Comparison of ENCODE assay signal across 18 cellular contexts in the genomic region with DNA sequence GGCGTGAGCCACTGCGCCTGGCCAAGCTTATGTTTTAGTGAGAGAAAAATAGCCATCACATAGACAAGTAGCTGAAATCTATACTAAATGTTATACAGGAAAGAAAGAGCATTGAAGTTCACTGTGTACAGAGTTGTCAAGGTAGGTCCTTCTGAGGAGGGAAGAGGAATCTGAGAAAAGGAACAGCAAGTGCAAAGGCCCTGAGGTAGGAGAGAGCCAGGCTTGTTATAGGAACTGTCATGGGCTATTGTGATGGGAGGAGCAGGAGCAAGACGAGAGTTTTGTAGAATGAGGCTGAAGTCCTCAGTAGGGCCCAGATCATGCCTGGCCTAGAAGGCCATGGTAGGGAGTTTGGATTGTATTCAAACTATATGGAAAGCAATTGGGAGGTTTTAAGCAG. TPM values are rescaled to one million over a fixed set of nuclear protein-coding genes. Genes with fewer than 3 reads are reported as not detected.
DNase-seq lines count a peak whose midpoint lies in the region; ATAC-seq, FAIRE-seq and TF ChIP-seq lines count a peak whose summit lies in the region.
"Had no signal": no experiment of that assay in that cellular context is flagged by ENCODE, and none has a peak within 500 bp of the region (broad histone marks: within the 10 kb centered on the region; RNA-seq: fewer than 3 reads in every experiment).

No MANE protein-coding gene starts in this region.

- FAIRE-seq in K562 (lab: Jason Lieb, UNC) = no peak
- FAIRE-seq: A204.1, small intestine had no signal

- no peak overlapping the region for H2AFZ ChIP-seq in Loucy (ENCODE audit: low read length)
- no peak overlapping the region for H2AFZ ChIP-seq in K562 (ENCODE audit: low read depth, low read length)
- H2AFZ ChIP-seq: GM23248 had no signal

- H3F3A ChIP-seq in Loucy (ENCODE audit: low read depth) = peaks cover 24% of the 10 kb centered on the region

- intact Hi-C loops in activated CD4-positive, alpha-beta T cell treated with anti-CD3 and anti-CD28 coated beads for 36 hours (cut with DNase I, micrococcal nuclease) = no loop called here
- intact Hi-C loops in K562 (cut with micrococcal nuclease) (no loop called here), uterus (cut with DNase I; ENCODE audit: low total_unique reads) (no loop called here)

- H3K9me2 ChIP-seq in Loucy (replicated peaks; ENCODE audit: low read depth, low read length) = no peaks in the 10 kb centered on the region

- H3K9me3 Mint-ChIP-seq in activated CD4-positive, alpha-beta T cell treated with anti-CD3 and anti-CD28 coated beads for 36 hours (ENCODE audit: low read depth) = no peaks in the 10 kb centered on the region
- no peaks in the 10 kb centered on the region for H3K9me3 Mint-ChIP-seq in nephron progenitor cell

- peaks cover 72% of the 10 kb centered on the region for H3K4me1 Mint-ChIP-seq in activated CD4-positive, alpha-beta T cell treated with anti-CD3 and anti-CD28 coated beads for 36 hours
- peaks cover 39% of the 10 kb centered on the region for H3K4me1 Mint-ChIP-seq in nephron progenitor cell

- peaks cover 76% of the 10 kb centered on the region for H3K36me3 Mint-ChIP-seq in activated CD4-positive, alpha-beta T cell treated with anti-CD3 and anti-CD28 coated beads for 36 hours (ENCODE audit: low read depth)
- H3K36me3 Mint-ChIP-seq in nephron progenitor cell (ENCODE audit: low read depth) = peaks cover 38% of the 10 kb centered on the region

- TF ChIP-seq CTCF in Loucy (conservative IDR thresholded peaks at IDR 0.05; ENCODE audit: low read length) (no peak), K562 (IDR thresholded peaks at IDR 0.05 in 2 of 3, conservative IDR thresholded peaks at IDR 0.05 in 1 of 3; ENCODE audit: insufficient read depth in 2 of 3, low read depth in 1 of 3, low read length in 3 of 3) (no peak), nephron progenitor cell (IDR thresholded peaks at IDR 0.05) (no peak), uterus (IDR thresholded peaks at IDR 0.05) (no peak), Peyer's patch (IDR thresholded peaks at IDR 0.05) (no peak)

- H3K36me3 ChIP-seq in Loucy (ENCODE audit: insufficient read depth, low read length) (peaks cover 21% of the 10 kb centered on the region; the same call in 1 of the 2 replicates), K562 (ENCODE audit: control insufficient read depth, insufficient read depth, low read length) (peaks cover 71% of the 10 kb centered on the region), uterus (no peaks in the 10 kb centered on the region), Peyer's patch (peaks cover 0 to 42% (median 0%) of the 10 kb centered on the region in 3 donors)

- no peak overlapping the region for H3K4me3 Mint-ChIP-seq in activated CD4-positive, alpha-beta T cell treated with anti-CD3 and anti-CD28 coated beads for 36 hours
- no peak overlapping the region for H3K4me3 Mint-ChIP-seq in nephron progenitor cell

- H3K27me3 Mint-ChIP-seq in activated CD4-positive, alpha-beta T cell treated with anti-CD3 and anti-CD28 coated beads for 36 hours = no peaks in the 10 kb centered on the region
- peaks cover under 1% of the 10 kb centered on the region for H3K27me3 Mint-ChIP-seq in nephron progenitor cell (ENCODE audit: low read depth, poor library complexity)

- peak overlapping the region; percentile 99 for H3K27ac Mint-ChIP-seq in activated CD4-positive, alpha-beta T cell treated with anti-CD3 and anti-CD28 coated beads for 36 hours
- peak overlapping the region; percentile 57 for H3K27ac Mint-ChIP-seq in nephron progenitor cell

- H3K27me3 ChIP-seq in Loucy (ENCODE audit: insufficient read depth, low read length, poor library complexity, severe bottlenecking) (no peaks in the 10 kb centered on the region), K562 (ENCODE audit: control insufficient read depth in 2 of 2, insufficient read depth in 2 of 2, low read length in 2 of 2) (no peaks in the 10 kb centered on the region), uterus (no peaks in the 10 kb centered on the region), Peyer's patch (no peaks in the 10 kb centered on the region)

- no TSS peak for BruUV-seq in K562 (replicated peaks; lab: Mats Ljungman, UMichigan)

- in situ Hi-C loops in K562 (cut with MboI) = no loop called here

- TF ChIP-seq POLR2A in K562 (conservative IDR thresholded peaks at IDR 0.05) (no peak), uterus (IDR thresholded peaks at IDR 0.05) (no peak), Peyer's patch (IDR thresholded peaks at IDR 0.05) (no peak)

- H3K4me1 ChIP-seq in Loucy (ENCODE audit: insufficient read depth, low read length, poor library complexity, severe bottlenecking) (peaks cover 70% of the 10 kb centered on the region), K562 (replicated peaks in 1 of 2; ENCODE audit: control insufficient read depth in 2 of 2, insufficient read depth in 2 of 2, low read length in 2 of 2) (peaks cover 33 to 38% of the 10 kb centered on the region in 2 experiments), uterus (peaks cover 5 to 20% of the 10 kb centered on the region in 2 donors), Peyer's patch (peaks cover 3 to 32% (median 18%) of the 10 kb centered on the region in 4 donors)

- POLR2A ChIA-PET in activated CD4-positive, alpha-beta T cell treated with anti-CD3 and anti-CD28 coated beads for 36 hours (lab: Charles Lee) = interaction anchor here (0.6 to 1.3 kb wide), 2 partner anchors 34 to 1683 kb away, joined by 4 to 5 read pairs; no protein-coding TSS in a partner anchor
- POLR2A ChIA-PET in K562 (lab: Yijun Ruan, JAX) = interaction anchor here (0.6 to 1.2 kb wide), 5 partner anchors 8 to 40 kb away, joined by 3 to 4 read pairs (median 3); no protein-coding TSS in a partner anchor

- H3K9ac ChIP-seq in Loucy (ENCODE audit: low read depth, low read length, poor library complexity, severe bottlenecking) (peak overlapping the region; percentile 7), K562 (ENCODE audit: insufficient read depth in 1 of 2, low read depth in 2 of 2, low read length in 2 of 2) (no peak overlapping the region)
- H3K9ac ChIP-seq: GM23248 had no signal

- H3K4me2 ChIP-seq in Loucy (ENCODE audit: low read depth, low read length, poor library complexity, severe bottlenecking) (peak overlapping the region; percentile 57), K562 (ENCODE audit: insufficient read depth, low read length) (no peak overlapping the region)

- peaks cover 10% of the 10 kb centered on the region for H3K9me1 ChIP-seq in K562 (ENCODE audit: control insufficient read depth, insufficient read depth, low read length)

- WGBS in K562 (ENCODE audit: insufficient coverage, low coverage, missing lambda C conversion rate) = 94% methylated on average over 3 of the region's 3 CpGs

- H3K79me2 ChIP-seq in Loucy (ENCODE audit: insufficient read depth, low read length) = peaks cover 66% of the 10 kb centered on the region
- H3K79me2 ChIP-seq in K562 (ENCODE audit: control insufficient read depth, insufficient read depth, low read length) = peaks cover 41% of the 10 kb centered on the region

- TF ChIP-seq EP300 in K562 (IDR thresholded peaks at IDR 0.05; ENCODE audit: low read length) = no peak

- H4K20me1 ChIP-seq in Loucy (ENCODE audit: insufficient read depth, low read length, poor library complexity, severe bottlenecking) = peaks cover 26% of the 10 kb centered on the region
- H4K20me1 ChIP-seq in K562 (replicated peaks; ENCODE audit: control insufficient read depth, insufficient read depth, low read length) = peaks cover 16% of the 10 kb centered on the region; the same call in 1 of the 2 replicates

- no peak for ATAC-seq in activated CD4-positive, alpha-beta T cell treated with anti-CD3 and anti-CD28 coated beads for 36 hours
- no peak for ATAC-seq in K562
- ATAC-seq: SK-N-SH treated with all-trans-retinoic acid at 6 μM for 48 hours had no signal

- TF ChIP-seq RAD21 in K562 (CRISPR knock-in tag; conservative IDR thresholded peaks at IDR 0.05 in 1 of 2, IDR thresholded peaks at IDR 0.05 in 1 of 2) = no peak

- CTCF ChIA-PET in activated CD4-positive, alpha-beta T cell treated with anti-CD3 and anti-CD28 coated beads for 36 hours (lab: Charles Lee) = interaction anchor here (0.7 to 1.7 kb wide), 5 partner anchors 21 to 826 kb away, joined by 3 to 6 read pairs (median 4); a partner anchor contains a TSS
- CTCF ChIA-PET in K562 (lab: Yijun Ruan, JAX; ENCODE audit: low intra/inter-chr PET ratio) = no interaction called here

- no peaks in the 10 kb centered on the region for H3K9me3 ChIP-seq in Loucy (ENCODE audit: insufficient read depth, low read depth, low read length)
- no peaks in the 10 kb centered on the region for H3K9me3 ChIP-seq in K562 (replicated peaks; ENCODE audit: control insufficient read depth, insufficient read depth, low read depth, low read length)
- no peaks in the 10 kb centered on the region for H3K9me3 ChIP-seq in uterus
- H3K9me3 ChIP-seq in Peyer's patch = no peaks in the 10 kb centered on the region

- H3K27ac ChIP-seq in K562 (ENCODE audit: extremely low read depth, low read depth, low read length) (no peak overlapping the region), uterus (no peak overlapping the region), Peyer's patch (peak overlapping the region in 1 of 4 donors; percentile 33)
- H3K27ac ChIP-seq: GM23248 had no signal

- DNase-seq in activated CD4-positive, alpha-beta T cell treated with anti-CD3 and anti-CD28 coated beads for 36 hours = no peak
- DNase-seq in activated CD4-positive, alpha-beta T cell treated with anti-CD3 and anti-CD28 coated beads for 4 hours = no peak
- no peak for DNase-seq in K562 (ENCODE audit: extremely low read depth in 1 of 4, low spot score in 3 of 4)
- no peak for DNase-seq in nephron progenitor cell
- no peak for DNase-seq in cerebellar cortex (ENCODE audit: low spot score)
- DNase-seq in uterus = no peak
- no peak for DNase-seq in Peyer's patch
- DNase-seq: anterior cingulate cortex, EL, Karpas-422, NCI-H1105, small intestine, trophoblast cell had no signal

- peak overlapping the region; percentile 30 for H3K4me3 ChIP-seq in Loucy (ENCODE audit: low read length, poor library complexity, severe bottlenecking)
- H3K4me3 ChIP-seq in K562 = no peak overlapping the region
- H3K4me3 ChIP-seq in uterus = no peak overlapping the region
- no peak overlapping the region for H3K4me3 ChIP-seq in Peyer's patch
- H3K4me3 ChIP-seq: GM23248 had no signal

RNA-seq across cellular contexts. Expression of a gene that starts 4.6 kb away (rescaled TPM):
- 10 to 100 TPM; 51.6 to 66.0 TPM for total RNA-seq in activated CD4-positive, alpha-beta T cell treated with anti-CD3 and anti-CD28 coated beads for 36 hours
- 27.0 and 63.1 TPM in 2 replicates for total RNA-seq in K562 (2011; cell fraction: chromatin; rRNA removed; ENCODE audit: low replicate concordance)
- 34.0 and 36.3 TPM in 2 replicates for total RNA-seq in K562 (2011; cell fraction: nucleolus; rRNA removed)
- total RNA-seq in K562 (2011; cell fraction: nucleoplasm; rRNA removed) = 42.0 and 65.9 TPM in 2 replicates
- total RNA-seq in K562 (2014; rRNA removed) (8.2 and 12.4 TPM in 2 replicates), K562 (2014; rRNA removed; fragmentation: Illumina TruSeq; extraction: Trizol) (9.5 and 15.5 TPM in 2 replicates), K562 (2015; rRNA removed; fragmentation: Illumina TruSeq; extraction: Trizol) (13.3 and 15.8 TPM in 2 replicates), K562 (2021) (27.4 and 28.9 TPM in 2 replicates), uterus (10 to 100 TPM in 2 of 4 donors, 1 to 10 TPM in 2; 1.2 to 19.8 (median 8.0) TPM), Peyer's patch (10 to 100 TPM; 12.4 to 40.3 (median 29.0) TPM)
- polyA plus RNA-seq in K562 (2011; rRNA removed) (31.6 and 51.2 TPM in 2 replicates), K562 (2014; fragmentation: Illumina TruSeq; extraction: Trizol) (31.0 and 35.6 TPM in 2 replicates), K562 (2014; fragmentation: Nextera tagmentation; extraction: Ambion mirVana) (under 1 TPM; 0.42 to 0.45 TPM), K562 (2014; rRNA removed) (23.7 and 27.8 TPM in 2 replicates)
- polyA plus RNA-seq in K562 (2011; cell fraction: cytosol; rRNA removed) = 57.8 and 57.9 TPM in 2 replicates
- 92.6 and 97.0 TPM in 2 replicates for polyA plus RNA-seq in K562 (2011; cell fraction: nucleus; rRNA removed)
- 20.4 and 29.5 TPM in 2 replicates for polyA plus RNA-seq in K562 (2012)
- 22.2 and 27.6 TPM in 2 replicates for polyA minus RNA-seq in K562 (2011; rRNA and poly(A)+ RNA removed)
- polyA minus RNA-seq in K562 (2011; cell fraction: cytosol; rRNA and poly(A)+ RNA removed) = 25.9 and 31.9 TPM in 2 replicates
- polyA minus RNA-seq in K562 (2011; cell fraction: nucleus; rRNA and poly(A)+ RNA removed) = 9.8 and 16.1 TPM in 2 replicates

RNA-seq across cellular contexts. Expression of a gene that starts 31.9 kb away (rescaled TPM):
- total RNA-seq in activated CD4-positive, alpha-beta T cell treated with anti-CD3 and anti-CD28 coated beads for 36 hours = 1 to 10 TPM in 1 of 2 experiments, under 1 TPM in 1; 0.87 to 1.1 TPM
- 0.42 and 0.90 TPM in 2 replicates for total RNA-seq in K562 (2011; cell fraction: chromatin; rRNA removed; ENCODE audit: low replicate concordance)
- total RNA-seq in K562 (2011; cell fraction: nucleolus; rRNA removed) = 0.66 and 1.3 TPM in 2 replicates
- total RNA-seq in K562 (2011; cell fraction: nucleoplasm; rRNA removed) = 0.37 and 1.5 TPM in 2 replicates
- total RNA-seq in K562 (2014; rRNA removed) = 2.2 and 2.7 TPM in 2 replicates
- 0.38 and 0.73 TPM in 2 replicates for total RNA-seq in K562 (2014; rRNA removed; fragmentation: Illumina TruSeq; extraction: Trizol)
- 2.0 and 3.0 TPM in 2 replicates for total RNA-seq in K562 (2015; rRNA removed; fragmentation: Illumina TruSeq; extraction: Trizol)
- 3.1 and 3.7 TPM in 2 replicates for total RNA-seq in K562 (2021)
- polyA plus RNA-seq in K562 (2011; rRNA removed) = 0.86 and 1.7 TPM in 2 replicates
- polyA plus RNA-seq in K562 (2011; cell fraction: cytosol; rRNA removed) = 1.9 and 2.8 TPM in 2 replicates
- 0.67 and 0.91 TPM in 2 replicates for polyA plus RNA-seq in K562 (2011; cell fraction: nucleus; rRNA removed)
- polyA plus RNA-seq in K562 (2012) = 1.6 and 4.0 TPM in 2 replicates
- 2.7 and 3.4 TPM in 2 replicates for polyA plus RNA-seq in K562 (2014; fragmentation: Illumina TruSeq; extraction: Trizol)
- under 1 TPM; 0.10 to 0.11 TPM for polyA plus RNA-seq in K562 (2014; fragmentation: Nextera tagmentation; extraction: Ambion mirVana)
- 3.8 and 3.9 TPM in 2 replicates for polyA plus RNA-seq in K562 (2014; rRNA removed)
- 0.25 and 0.42 TPM in 2 replicates for polyA minus RNA-seq in K562 (2011; rRNA and poly(A)+ RNA removed)
- 2.3 and 3.7 TPM in 2 replicates for polyA minus RNA-seq in K562 (2011; cell fraction: cytosol; rRNA and poly(A)+ RNA removed)
- polyA minus RNA-seq in K562 (2011; cell fraction: nucleus; rRNA and poly(A)+ RNA removed) = 0.67 and 0.89 TPM in 2 replicates
- under 1 TPM in 2 of 4 donors, not detected in 2; 0.55 to 0.83 TPM for total RNA-seq in uterus
- total RNA-seq in Peyer's patch = 10 to 100 TPM; 19.8 to 66.6 (median 44.6) TPM
- total RNA-seq: chondrocyte, GM23248 had no signal
- polyA plus RNA-seq: GM23248 had no signal

RNA-seq across cellular contexts. Expression of a gene that starts 43.3 kb away (rescaled TPM):
- total RNA-seq in activated CD4-positive, alpha-beta T cell treated with anti-CD3 and anti-CD28 coated beads for 36 hours = 10 to 100 TPM; 12.0 to 17.2 TPM
- total RNA-seq in K562 (2011; cell fraction: chromatin; rRNA removed; ENCODE audit: low replicate concordance) = 20.0 and 33.4 TPM in 2 replicates
- total RNA-seq in K562 (2011; cell fraction: nucleolus; rRNA removed) = 34.2 and 35.1 TPM in 2 replicates
- total RNA-seq in K562 (2011; cell fraction: nucleoplasm; rRNA removed) = 38.2 and 47.9 TPM in 2 replicates
- total RNA-seq in K562 (2014; rRNA removed) = 8.4 and 11.3 TPM in 2 replicates
- 11.0 and 11.1 TPM in 2 replicates for total RNA-seq in K562 (2014; rRNA removed; fragmentation: Illumina TruSeq; extraction: Trizol)
- total RNA-seq in K562 (2015; rRNA removed; fragmentation: Illumina TruSeq; extraction: Trizol) = 12.0 and 12.2 TPM in 2 replicates
- total RNA-seq in K562 (2021) = 11.2 and 14.7 TPM in 2 replicates
- 21.8 and 25.5 TPM in 2 replicates for polyA plus RNA-seq in K562 (2011; rRNA removed)
- 27.4 and 41.1 TPM in 2 replicates for polyA plus RNA-seq in K562 (2011; cell fraction: cytosol; rRNA removed)
- polyA plus RNA-seq in K562 (2011; cell fraction: nucleus; rRNA removed) = 33.7 and 36.0 TPM in 2 replicates
- polyA plus RNA-seq in K562 (2012) = 14.0 and 14.4 TPM in 2 replicates
- 10.8 and 12.7 TPM in 2 replicates for polyA plus RNA-seq in K562 (2014; fragmentation: Illumina TruSeq; extraction: Trizol)
- polyA plus RNA-seq in K562 (2014; fragmentation: Nextera tagmentation; extraction: Ambion mirVana) = 10 to 100 TPM; 11.3 to 11.7 TPM
- 9.3 and 9.4 TPM in 2 replicates for polyA plus RNA-seq in K562 (2014; rRNA removed)
- polyA minus RNA-seq in K562 (2011; rRNA and poly(A)+ RNA removed) = 21.7 and 27.4 TPM in 2 replicates
- 8.1 and 9.8 TPM in 2 replicates for polyA minus RNA-seq in K562 (2011; cell fraction: cytosol; rRNA and poly(A)+ RNA removed)
- 10.8 and 16.6 TPM in 2 replicates for polyA minus RNA-seq in K562 (2011; cell fraction: nucleus; rRNA and poly(A)+ RNA removed)
- total RNA-seq in uterus = 10 to 100 TPM in 2 of 4 donors, 1 to 10 TPM in 2; 9.5 to 20.3 (median 12.4) TPM
- total RNA-seq in Peyer's patch = 10 to 100 TPM in 3 of 4 donors, 1 to 10 TPM in 1; 9.9 to 24.5 (median 18.1) TPM

RNA-seq across cellular contexts. Expression of a gene that starts 59.0 kb away (rescaled TPM):
- total RNA-seq in activated CD4-positive, alpha-beta T cell treated with anti-CD3 and anti-CD28 coated beads for 36 hours = 10 to 100 TPM; 44.3 to 45.6 TPM
- total RNA-seq in K562 (2011; cell fraction: chromatin; rRNA removed; ENCODE audit: low replicate concordance) = 37.7 and 65.6 TPM in 2 replicates
- total RNA-seq in K562 (2011; cell fraction: nucleolus; rRNA removed) = 41.7 and 49.9 TPM in 2 replicates
- 42.3 and 47.5 TPM in 2 replicates for total RNA-seq in K562 (2011; cell fraction: nucleoplasm; rRNA removed)
- total RNA-seq in K562 (2014; rRNA removed) (16.3 and 26.7 TPM in 2 replicates), K562 (2014; rRNA removed; fragmentation: Illumina TruSeq; extraction: Trizol) (19.3 and 20.4 TPM in 2 replicates), K562 (2015; rRNA removed; fragmentation: Illumina TruSeq; extraction: Trizol) (27.0 and 28.0 TPM in 2 replicates), K562 (2021) (58.8 and 59.0 TPM in 2 replicates), uterus (10 to 100 TPM in 3 of 4 donors, 1 to 10 TPM in 1; 3.5 to 21.7 (median 11.4) TPM), Peyer's patch (10 to 100 TPM; 13.5 to 19.6 (median 17.3) TPM)
- polyA plus RNA-seq in K562 (2011; rRNA removed) (45.1 and 64.7 TPM in 2 replicates), K562 (2014; fragmentation: Illumina TruSeq; extraction: Trizol) (23.2 and 34.0 TPM in 2 replicates), K562 (2014; fragmentation: Nextera tagmentation; extraction: Ambion mirVana) (10 to 100 TPM in 1 of 2 experiments, 1 to 10 TPM in 1; 9.9 to 11.4 TPM), K562 (2014; rRNA removed) (17.4 and 31.8 TPM in 2 replicates)
- 37.8 and 64.5 TPM in 2 replicates for polyA plus RNA-seq in K562 (2011; cell fraction: cytosol; rRNA removed)
- polyA plus RNA-seq in K562 (2011; cell fraction: nucleus; rRNA removed) = 49.3 and 52.7 TPM in 2 replicates
- 32.5 and 46.9 TPM in 2 replicates for polyA plus RNA-seq in K562 (2012)
- polyA minus RNA-seq in K562 (2011; rRNA and poly(A)+ RNA removed) = 40.1 and 57.8 TPM in 2 replicates
- polyA minus RNA-seq in K562 (2011; cell fraction: cytosol; rRNA and poly(A)+ RNA removed) = 52.9 and 56.0 TPM in 2 replicates
- 15.4 and 16.0 TPM in 2 replicates for polyA minus RNA-seq in K562 (2011; cell fraction: nucleus; rRNA and poly(A)+ RNA removed)

Comparison
In these comparisons a context has a peak if more than half of its experiments do, and no peak if none do; other contexts are left out.
1. RNA of a gene that starts 31.9 kb away (total RNA-seq): 19.8 to 66.6 TPM in Peyer's patch; 0.37 to 3.7 TPM in K562, 0.87 to 1.1 TPM in activated CD4-positive, alpha-beta T cell treated with anti-CD3 and anti-CD28 coated beads for 36 hours and 0.55 to 0.83 TPM in uterus; every median in the first group is over 4 times any median in the second.